In genomic region chr4:6105311-6105911, GRCh38 we compare ENCODE assay signal across 15 cellular contexts.
"Had no signal": no experiment of that assay in that cellular context is flagged by ENCODE, and none has a peak within 500 bp of the region (broad histone marks: within the 10 kb centered on the region; RNA-seq: fewer than 3 reads in every experiment).

No MANE protein-coding gene starts in this region.

- H3K27ac ChIP-seq: cardiac muscle cell, colonic mucosa, ovary, skin epidermis had no signal

- H3K36me3 ChIP-seq: cardiac muscle cell, colonic mucosa, ovary had no signal

- H3K9me3 Mint-ChIP-seq: activated CD8-positive, alpha-beta T cell treated with anti-CD3 and anti-CD28 coated beads for 36 hours; nephron progenitor cell; T-cell had no signal

- H3K4me3 Mint-ChIP-seq: activated CD8-positive, alpha-beta T cell treated with anti-CD3 and anti-CD28 coated beads for 36 hours; nephron progenitor cell; stimulated activated naive CD8-positive, alpha-beta T cell treated with anti-CD3 and anti-CD28 coated beads, Interleukin-15, amount 100 ng/mL, for 72 hours; T-cell had no signal

- ATAC-seq: activated CD8-positive, alpha-beta T cell treated with anti-CD3 and anti-CD28 coated beads for 36 hours; left colon; stimulated activated naive CD8-positive, alpha-beta T cell treated with anti-CD3 and anti-CD28 coated beads, Interleukin-15, amount 100 ng/mL, for 72 hours; T-cell had no signal

- H3K4me3 ChIP-seq: cardiac muscle cell, colonic mucosa, ovary, skin epidermis had no signal

- H3K27me3 ChIP-seq: cardiac muscle cell, colonic mucosa, ovary had no signal

- DNase-seq: activated CD4-positive, alpha-beta T cell treated with anti-CD3 and anti-CD28 coated beads for 4 hours; activated CD8-positive, alpha-beta memory T cell treated with anti-CD3 and anti-CD28 coated beads, Interleukin-2, amount 50 U/mL, for 4 hours; activated CD8-positive, alpha-beta T cell treated with anti-CD3 and anti-CD28 coated beads for 36 hours; activated naive CD4-positive, alpha-beta T cell treated with Interleukin-2 at 50 U/mL for 16 hours; colonic mucosa; hypothalamus; left colon; nephron progenitor cell; ovary; stimulated activated CD4-positive, alpha-beta T cell treated with anti-CD3 and anti-CD28 coated beads, Interleukin-4, amount 100 ng/mL, for 4 hours; stimulated activated naive CD8-positive, alpha-beta T cell treated with anti-CD3 and anti-CD28 coated beads, Interleukin-15, amount 100 ng/mL, for 72 hours; T-cell; T1000 had no signal

- H3K4me1 Mint-ChIP-seq: stimulated activated naive CD8-positive, alpha-beta T cell treated with anti-CD3 and anti-CD28 coated beads, Interleukin-15, amount 100 ng/mL, for 72 hours; T-cell had no signal

- H3K4me1 ChIP-seq: colonic mucosa had no signal

- H3K27ac Mint-ChIP-seq: activated CD8-positive, alpha-beta T cell treated with anti-CD3 and anti-CD28 coated beads for 36 hours; stimulated activated naive CD8-positive, alpha-beta T cell treated with anti-CD3 and anti-CD28 coated beads, Interleukin-15, amount 100 ng/mL, for 72 hours; T-cell had no signal

- H3K9me3 ChIP-seq: colonic mucosa, ovary had no signal
